In the genomic region with DNA sequence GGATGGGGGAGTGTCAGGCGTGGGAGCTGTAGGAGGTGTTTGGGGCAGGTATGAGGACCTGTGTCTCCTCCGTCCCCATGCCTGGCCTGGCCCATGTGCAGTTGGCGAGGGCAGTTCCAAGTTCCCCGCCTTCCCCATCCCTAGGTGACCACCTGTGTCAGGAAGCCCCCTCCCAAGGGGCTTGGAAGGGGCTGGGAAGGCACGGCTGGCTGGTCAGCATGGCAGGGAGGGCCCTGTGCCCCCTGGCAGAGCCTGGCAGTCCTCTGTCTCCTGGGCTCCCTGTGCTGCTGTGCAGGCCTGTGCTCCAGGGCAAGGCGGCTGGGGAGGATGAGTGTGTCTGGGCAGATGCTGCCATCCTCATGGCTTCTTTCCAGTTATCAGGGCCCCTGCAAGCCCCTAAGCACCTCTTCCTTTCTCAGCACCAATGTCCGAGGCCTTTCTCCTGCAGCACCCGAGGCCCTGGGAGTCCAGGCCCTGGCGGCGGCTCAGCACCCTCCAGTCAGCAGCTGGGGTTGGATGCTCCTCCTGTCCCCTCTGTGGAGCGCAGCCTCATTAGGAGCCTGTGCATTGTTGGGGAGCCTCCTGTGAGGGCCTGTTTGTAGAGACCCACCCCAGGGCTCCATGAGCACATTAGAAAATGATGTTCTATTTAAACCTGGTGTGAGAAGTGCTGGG, we compare ENCODE assay signal across 16 cellular contexts.
"Had no signal": no experiment of that assay in that cellular context is flagged by ENCODE, and none has a peak within 500 bp of the region (broad histone marks: within the 10 kb centered on the region; RNA-seq: fewer than 3 reads in every experiment).

No MANE protein-coding gene starts in this region.

- H3K27me3 Mint-ChIP-seq: activated naive CD8-positive, alpha-beta T cell treated with anti-CD3 and anti-CD28 coated beads, Interleukin-2, amount 10 ng/mL, durations not matched to agents 7 days and 5 days; naive B cell; stimulated activated naive CD8-positive, alpha-beta T cell treated with anti-CD3 and anti-CD28 coated beads, Interleukin-15, Interleukin-2, amounts not matched to agents 100 ng/mL and 50 ng/mL, for 24 hours had no signal

- H3K4me3 Mint-ChIP-seq: activated naive CD8-positive, alpha-beta T cell treated with anti-CD3 and anti-CD28 coated beads, Interleukin-2, amount 10 ng/mL, durations not matched to agents 7 days and 5 days; activated T-helper 1 cell treated with anti-CD3 and anti-CD28 coated beads, Interleukin-12 subunit alpha, Interleukin-12 subunit beta, Interleukin-2, Interleukin-4 antibody, amounts not matched to agents 30 ng/mL and 10 ng/mL and 1 ng/mL, durations not matched to agents 14 hours and 24 hours and 36 hours; stimulated activated naive CD8-positive, alpha-beta T cell treated with anti-CD3 and anti-CD28 coated beads, Interleukin-15, Interleukin-2, amounts not matched to agents 100 ng/mL and 50 ng/mL, for 24 hours had no signal

- H3K27ac Mint-ChIP-seq: activated naive CD8-positive, alpha-beta T cell treated with anti-CD3 and anti-CD28 coated beads, Interleukin-2, amount 10 ng/mL, durations not matched to agents 7 days and 5 days; activated T-helper 1 cell treated with anti-CD3 and anti-CD28 coated beads, Interleukin-12 subunit alpha, Interleukin-12 subunit beta, Interleukin-2, Interleukin-4 antibody, amounts not matched to agents 30 ng/mL and 10 ng/mL and 1 ng/mL, durations not matched to agents 14 hours and 24 hours and 36 hours; progenitor cell of endocrine pancreas; stimulated activated naive CD8-positive, alpha-beta T cell treated with anti-CD3 and anti-CD28 coated beads, Interleukin-15, Interleukin-2, amounts not matched to agents 100 ng/mL and 50 ng/mL, for 24 hours had no signal

- H3K36me3 ChIP-seq: left lung, upper lobe of right lung had no signal

- H3K27ac ChIP-seq: left lung, right atrium auricular region, testis, upper lobe of right lung had no signal

- ATAC-seq: left lung, SK-N-SH treated with all-trans-retinoic acid at 6 μM for 48 hours, upper lobe of right lung had no signal

- H3K4me1 ChIP-seq: testis, upper lobe of right lung had no signal

- H3K36me3 Mint-ChIP-seq: naive B cell had no signal

- H3K9me3 ChIP-seq: left lung, right atrium auricular region, testis, upper lobe of right lung had no signal

- DNase-seq: activated CD4-positive, alpha-beta T cell treated with anti-CD3 and anti-CD28 coated beads for 1 hour; activated CD8-positive, alpha-beta memory T cell treated with anti-CD3 and anti-CD28 coated beads, Interleukin-2, amount 50 U/mL, for 48 hours; activated naive CD4-positive, alpha-beta T cell; activated naive CD8-positive, alpha-beta T cell treated with anti-CD3 and anti-CD28 coated beads, Interleukin-2, amount 10 ng/mL, durations not matched to agents 7 days and 5 days; left lung; mammary epithelial cell; naive B cell; stimulated activated CD4-positive, alpha-beta T cell treated with anti-CD3 and anti-CD28 coated beads, Interleukin-4, amount 100 ng/mL, for 4 hours; testis; upper lobe of right lung had no signal

- H3K27me3 ChIP-seq: left lung, right atrium auricular region, testis, upper lobe of right lung had no signal

- H3K4me3 ChIP-seq: left lung, right atrium auricular region, skin epidermis, testis, upper lobe of right lung had no signal

- H3K9me3 Mint-ChIP-seq: activated naive CD8-positive, alpha-beta T cell treated with anti-CD3 and anti-CD28 coated beads, Interleukin-2, amount 10 ng/mL, durations not matched to agents 7 days and 5 days; activated T-helper 1 cell treated with anti-CD3 and anti-CD28 coated beads, Interleukin-12 subunit alpha, Interleukin-12 subunit beta, Interleukin-2, Interleukin-4 antibody, amounts not matched to agents 30 ng/mL and 10 ng/mL and 1 ng/mL, durations not matched to agents 14 hours and 24 hours and 36 hours; naive B cell; stimulated activated naive CD8-positive, alpha-beta T cell treated with anti-CD3 and anti-CD28 coated beads, Interleukin-15, Interleukin-2, amounts not matched to agents 100 ng/mL and 50 ng/mL, for 24 hours had no signal
